ENCODE assay signal across 20 cellular contexts in genomic region chr10:30745953-30746352, GRCh38.
A peak's percentile ranks its signal among the peaks of the same experiment; 100 is the strongest.
DNase-seq lines count a peak whose midpoint lies in the region; ATAC-seq and TF ChIP-seq lines count a peak whose summit lies in the region.
"Had no signal": no experiment of that assay in that cellular context is flagged by ENCODE, and none has a peak within 500 bp of the region (broad histone marks: within the 10 kb centered on the region; RNA-seq: fewer than 3 reads in every experiment).

No MANE protein-coding gene starts in this region.

- no peak overlapping the region for H2BK15ac ChIP-seq in neuronal stem cell (ENCODE audit: low read length)

- H3K27me3 Mint-ChIP-seq in activated CD8-positive, alpha-beta memory T cell treated with anti-CD3 and anti-CD28 coated beads, Interleukin-2, amount 10 ng/mL, durations not matched to agents 7 days and 5 days: no peaks in the 10 kb centered on the region
- peaks cover 0 to 6% of the 10 kb centered on the region in 2 donors for H3K27me3 Mint-ChIP-seq in CD8-positive, alpha-beta memory T cell
- no peaks in the 10 kb centered on the region for H3K27me3 Mint-ChIP-seq in activated T-helper 1 cell treated with anti-CD3 and anti-CD28 coated beads, Interleukin-12 subunit alpha, Interleukin-12 subunit beta, Interleukin-2, Interleukin-4 antibody, amounts not matched to agents 30 ng/mL and 10 ng/mL and 1 ng/mL, durations not matched to agents 14 hours and 24 hours and 36 hours (ENCODE audit: insufficient read depth)
- H3K27me3 Mint-ChIP-seq in neural progenitor cell (ENCODE audit: insufficient read depth, low read depth): peaks cover 7% of the 10 kb centered on the region

- H3K79me1 ChIP-seq in neuronal stem cell (ENCODE audit: low read depth, low read length): no peaks in the 10 kb centered on the region

- no peaks in the 10 kb centered on the region for H3K9me3 Mint-ChIP-seq in activated CD8-positive, alpha-beta memory T cell treated with anti-CD3 and anti-CD28 coated beads, Interleukin-2, amount 10 ng/mL, durations not matched to agents 7 days and 5 days (ENCODE audit: low read depth)
- no peaks in the 10 kb centered on the region for H3K9me3 Mint-ChIP-seq in CD8-positive, alpha-beta memory T cell
- no peaks in the 10 kb centered on the region for H3K9me3 Mint-ChIP-seq in activated T-helper 1 cell treated with anti-CD3 and anti-CD28 coated beads, Interleukin-12 subunit alpha, Interleukin-12 subunit beta, Interleukin-2, Interleukin-4 antibody, amounts not matched to agents 30 ng/mL and 10 ng/mL and 1 ng/mL, durations not matched to agents 14 hours and 24 hours and 36 hours
- H3K9me3 Mint-ChIP-seq in neural progenitor cell: no peaks in the 10 kb centered on the region

- H3K79me2 ChIP-seq in neural progenitor cell (ENCODE audit: low read depth): no peaks in the 10 kb centered on the region

- WGBS in neuronal stem cell (ENCODE audit: extremely low coverage in 2 of 2, insufficient read length in 2 of 2, insufficient replicate concordance in 1 of 2), 2 donors: no CpG with 5 or more reads among the region's 5 CpGs

- peaks cover 9% of the 10 kb centered on the region for H3K36me3 Mint-ChIP-seq in activated CD8-positive, alpha-beta memory T cell treated with anti-CD3 and anti-CD28 coated beads, Interleukin-2, amount 10 ng/mL, durations not matched to agents 7 days and 5 days
- no peaks in the 10 kb centered on the region for H3K36me3 Mint-ChIP-seq in CD8-positive, alpha-beta memory T cell
- H3K36me3 Mint-ChIP-seq in activated T-helper 1 cell treated with anti-CD3 and anti-CD28 coated beads, Interleukin-12 subunit alpha, Interleukin-12 subunit beta, Interleukin-2, Interleukin-4 antibody, amounts not matched to agents 30 ng/mL and 10 ng/mL and 1 ng/mL, durations not matched to agents 14 hours and 24 hours and 36 hours (ENCODE audit: low read depth): no peaks in the 10 kb centered on the region
- no peaks in the 10 kb centered on the region for H3K36me3 Mint-ChIP-seq in neural progenitor cell

- no peak overlapping the region for H2BK5ac ChIP-seq in neuronal stem cell (ENCODE audit: low read length)

- no peak overlapping the region for H2BK12ac ChIP-seq in neuronal stem cell (ENCODE audit: low read length)

- no peaks in the 10 kb centered on the region for H4K20me1 ChIP-seq in neural progenitor cell (ENCODE audit: low read depth)
- H4K20me1 ChIP-seq: BLaER1 treated with 17β-estradiol and CSF1 and Interleukin-3, amounts not matched to agents 10 nM and 100 nM had no signal

- no peaks in the 10 kb centered on the region for H3K9me3 ChIP-seq in CD8-positive, alpha-beta memory T cell (ENCODE audit: low read length)
- H3K9me3 ChIP-seq in neural progenitor cell (ENCODE audit: low read depth) (no peaks in the 10 kb centered on the region), neuronal stem cell (replicated peaks in 1 of 2; ENCODE audit: control insufficient read depth in 2 of 2, insufficient read depth in 1 of 2, low read depth in 1 of 2, low read length in 2 of 2) (peaks cover 0 to 3% of the 10 kb centered on the region in 2 donors)
- H3K9me3 ChIP-seq: Peyer's patch, SJSA1 had no signal

- H3K18ac ChIP-seq in neuronal stem cell (ENCODE audit: low read length): no peak overlapping the region

- H3K4me1 Mint-ChIP-seq in activated CD8-positive, alpha-beta memory T cell treated with anti-CD3 and anti-CD28 coated beads, Interleukin-2, amount 10 ng/mL, durations not matched to agents 7 days and 5 days: peaks cover 71% of the 10 kb centered on the region
- H3K4me1 Mint-ChIP-seq in CD8-positive, alpha-beta memory T cell: peaks cover 36 to 49% (median 41%) of the 10 kb centered on the region in 3 donors
- peaks cover 54% of the 10 kb centered on the region for H3K4me1 Mint-ChIP-seq in activated T-helper 1 cell treated with anti-CD3 and anti-CD28 coated beads, Interleukin-12 subunit alpha, Interleukin-12 subunit beta, Interleukin-2, Interleukin-4 antibody, amounts not matched to agents 30 ng/mL and 10 ng/mL and 1 ng/mL, durations not matched to agents 14 hours and 24 hours and 36 hours (ENCODE audit: low read depth)
- no peaks in the 10 kb centered on the region for H3K4me1 Mint-ChIP-seq in neural progenitor cell

- H3K23ac ChIP-seq in neuronal stem cell (ENCODE audit: low read depth, low read length, poor library complexity): no peak overlapping the region

- H3K9ac ChIP-seq in neural progenitor cell (no peak overlapping the region), neuronal stem cell (ENCODE audit: low read depth, low read length, poor library complexity) (no peak overlapping the region)
- H3K9ac ChIP-seq: BLaER1 treated with 17β-estradiol and CSF1 and Interleukin-3, amounts not matched to agents 10 nM and 100 nM had no signal

- H3K4me1 ChIP-seq in CD8-positive, alpha-beta memory T cell (ENCODE audit: insufficient read depth, low read length): peaks cover 6% of the 10 kb centered on the region
- H3K4me1 ChIP-seq in neural progenitor cell: no peaks in the 10 kb centered on the region
- no peaks in the 10 kb centered on the region for H3K4me1 ChIP-seq in neuronal stem cell (ENCODE audit: control insufficient read depth in 2 of 2, insufficient read depth in 1 of 2, low read depth in 1 of 2, low read length in 2 of 2)
- H3K4me1 ChIP-seq: Peyer's patch, SJSA1 had no signal

- intact Hi-C loops in activated T-helper 1 cell treated with anti-CD3 and anti-CD28 coated beads, Interleukin-12 subunit alpha, Interleukin-12 subunit beta, Interleukin-2, Interleukin-4 antibody, amounts not matched to agents 30 ng/mL and 10 ng/mL and 1 ng/mL, durations not matched to agents 14 hours and 24 hours and 36 hours (cut with micrococcal nuclease): no loop called here

- CTCF ChIA-PET in activated CD8-positive, alpha-beta memory T cell treated with anti-CD3 and anti-CD28 coated beads, Interleukin-2, amount 10 ng/mL, durations not matched to agents 7 days and 5 days (lab: Charles Lee): interaction anchor here (1.0 to 1.8 kb wide), 3 partner anchors 9 to 286 kb away, joined by 3 to 12 read pairs (median 4); partner anchors contain the start of gene ZNF438
- CTCF ChIA-PET in CD8-positive, alpha-beta memory T cell (lab: Charles Lee): no interaction called here

- H3K27me3 ChIP-seq in CD8-positive, alpha-beta memory T cell (ENCODE audit: insufficient read depth, low read length, poor library complexity, severe bottlenecking): no peaks in the 10 kb centered on the region
- H3K27me3 ChIP-seq in neural progenitor cell (no peaks in the 10 kb centered on the region), neuronal stem cell (ENCODE audit: control insufficient read depth in 3 of 3, insufficient read depth in 3 of 3, low read depth in 1 of 3, low read length in 3 of 3) (no peaks in the 10 kb centered on the region)
- H3K27me3 ChIP-seq: BLaER1 treated with 17β-estradiol and CSF1 and Interleukin-3, amounts not matched to agents 10 nM and 100 nM; Peyer's patch; SJSA1 had no signal

- H4K8ac ChIP-seq in neuronal stem cell (ENCODE audit: low read depth, low read length): no peak overlapping the region

- no peak for DNase-seq in activated CD8-positive, alpha-beta memory T cell treated with anti-CD3 and anti-CD28 coated beads, Interleukin-2, amount 10 ng/mL, durations not matched to agents 7 days and 5 days
- no peak for DNase-seq in activated CD8-positive, alpha-beta memory T cell treated with anti-CD3 and anti-CD28 coated beads, Interleukin-2, amount 50 U/mL, for 48 hours
- no peak for DNase-seq in CD8-positive, alpha-beta memory T cell
- no peak for DNase-seq in activated T-helper 1 cell treated with anti-CD3 and anti-CD28 coated beads, Interleukin-12 subunit alpha, Interleukin-12 subunit beta, Interleukin-2, Interleukin-4 antibody, amounts not matched to agents 30 ng/mL and 10 ng/mL and 1 ng/mL, durations not matched to agents 14 hours and 24 hours and 36 hours (ENCODE audit: low spot score)
- DNase-seq in neural progenitor cell (ENCODE audit: low spot score) (no peak), neuronal stem cell (ENCODE audit: low spot score) (no peak)
- DNase-seq in NK-92 treated with Interleukin-12 subunit alpha and Interleukin-12 subunit beta, amount 100 ng/mL, for 24 hours (lab: John Stamatoyannopoulos, UW): no peak
- DNase-seq: 8988T, DMS79, Kasumi-1, NCI-H1694, NCI-H2081, NCI-H2171, NCI-H345, NCI-H524, NCI-H82, Peyer's patch had no signal

- no peak overlapping the region for H3K27ac ChIP-seq in CD8-positive, alpha-beta memory T cell (ENCODE audit: low read depth, low read length)
- no peak overlapping the region for H3K27ac ChIP-seq in neural progenitor cell
- H3K27ac ChIP-seq in neuronal stem cell (replicated peaks; ENCODE audit: low read length): no peak overlapping the region
- H3K27ac ChIP-seq: BLaER1 treated with 17β-estradiol and CSF1 and Interleukin-3, amounts not matched to agents 10 nM and 100 nM; Peyer's patch; SJSA1 had no signal

- H2AFZ ChIP-seq in neural progenitor cell (replicated peaks) (no peak overlapping the region), neuronal stem cell (ENCODE audit: low read length) (no peak overlapping the region)

- no peaks in the 10 kb centered on the region for H3F3A ChIP-seq in neural progenitor cell (ENCODE audit: low read depth)

- H3K36me3 ChIP-seq in CD8-positive, alpha-beta memory T cell (ENCODE audit: insufficient read depth, low read length): no peaks in the 10 kb centered on the region
- H3K36me3 ChIP-seq in neural progenitor cell: no peaks in the 10 kb centered on the region
- no peaks in the 10 kb centered on the region for H3K36me3 ChIP-seq in neuronal stem cell (replicated peaks in 1 of 2; ENCODE audit: control insufficient read depth in 2 of 2, insufficient read depth in 2 of 2, low read length in 2 of 2)
- H3K36me3 ChIP-seq: BLaER1 treated with 17β-estradiol and CSF1 and Interleukin-3, amounts not matched to agents 10 nM and 100 nM; Peyer's patch; SJSA1 had no signal

- H3K4me3 ChIP-seq in CD8-positive, alpha-beta memory T cell (ENCODE audit: low read length): no peak overlapping the region
- H3K4me3 ChIP-seq in neural progenitor cell (no peak overlapping the region), neuronal stem cell (ENCODE audit: low read length in 2 of 2) (no peak overlapping the region)
- H3K4me3 ChIP-seq: BLaER1 treated with 17β-estradiol and CSF1 and Interleukin-3, amounts not matched to agents 10 nM and 100 nM; Peyer's patch; SJSA1 had no signal

- peak overlapping the region; percentile 19 for H3K4me3 Mint-ChIP-seq in activated CD8-positive, alpha-beta memory T cell treated with anti-CD3 and anti-CD28 coated beads, Interleukin-2, amount 10 ng/mL, durations not matched to agents 7 days and 5 days
- peak overlapping the region in 6 of 7 donors; percentile 19 to 71 (median 66) for H3K4me3 Mint-ChIP-seq in CD8-positive, alpha-beta memory T cell
- H3K4me3 Mint-ChIP-seq in activated T-helper 1 cell treated with anti-CD3 and anti-CD28 coated beads, Interleukin-12 subunit alpha, Interleukin-12 subunit beta, Interleukin-2, Interleukin-4 antibody, amounts not matched to agents 30 ng/mL and 10 ng/mL and 1 ng/mL, durations not matched to agents 14 hours and 24 hours and 36 hours: no peak overlapping the region
- no peak overlapping the region for H3K4me3 Mint-ChIP-seq in neural progenitor cell

- no peak overlapping the region for H2BK120ac ChIP-seq in neuronal stem cell (ENCODE audit: low read depth, low read length)

- H3K4me2 ChIP-seq in neural progenitor cell: no peak overlapping the region
- no peak overlapping the region for H3K4me2 ChIP-seq in neuronal stem cell (ENCODE audit: insufficient read depth, low read length, poor library complexity, severe bottlenecking)
- H3K4me2 ChIP-seq: BLaER1 treated with 17β-estradiol and CSF1 and Interleukin-3, amounts not matched to agents 10 nM and 100 nM had no signal

- H2AK5ac ChIP-seq in neuronal stem cell (ENCODE audit: low read depth, low read length): no peak overlapping the region

- no peak for TF ChIP-seq CTCF in neural progenitor cell (IDR thresholded peaks at IDR 0.05)

- peak overlapping the region; percentile 74 for H3K27ac Mint-ChIP-seq in activated CD8-positive, alpha-beta memory T cell treated with anti-CD3 and anti-CD28 coated beads, Interleukin-2, amount 10 ng/mL, durations not matched to agents 7 days and 5 days
- peak overlapping the region in 2 of 8 donors; percentile 1 to 65 for H3K27ac Mint-ChIP-seq in CD8-positive, alpha-beta memory T cell
- H3K27ac Mint-ChIP-seq in activated T-helper 1 cell treated with anti-CD3 and anti-CD28 coated beads, Interleukin-12 subunit alpha, Interleukin-12 subunit beta, Interleukin-2, Interleukin-4 antibody, amounts not matched to agents 30 ng/mL and 10 ng/mL and 1 ng/mL, durations not matched to agents 14 hours and 24 hours and 36 hours: peak overlapping the region; percentile 62
- H3K27ac Mint-ChIP-seq in neural progenitor cell: peak overlapping the region; percentile 19

- POLR2A ChIA-PET in CD8-positive, alpha-beta memory T cell (lab: Charles Lee): no interaction called here

- no peak overlapping the region for H3K4ac ChIP-seq in neuronal stem cell (ENCODE audit: low read length)

- no peak for ATAC-seq in activated CD8-positive, alpha-beta memory T cell treated with anti-CD3 and anti-CD28 coated beads, Interleukin-2, amount 10 ng/mL, durations not matched to agents 7 days and 5 days
- no peak for ATAC-seq in GM19397 (IDR thresholded peaks at IDR 0.05; ENCODE audit: unreplicated experiment)

- H4K91ac ChIP-seq in neuronal stem cell (ENCODE audit: low read depth, low read length, poor library complexity): no peak overlapping the region

- H3K14ac ChIP-seq in neuronal stem cell (ENCODE audit: low read length): no peak overlapping the region

Comparison
In these comparisons a context has a peak if more than half of its experiments do, and no peak if none do; other contexts are left out.
1. H3K4me3 Mint-ChIP-seq: peak in activated CD8-positive, alpha-beta memory T cell treated with anti-CD3 and anti-CD28 coated beads, Interleukin-2, amount 10 ng/mL, durations not matched to agents 7 days and 5 days (single experiment) and CD8-positive, alpha-beta memory T cell (6 of 7); none in activated T-helper 1 cell treated with anti-CD3 and anti-CD28 coated beads, Interleukin-12 subunit alpha, Interleukin-12 subunit beta, Interleukin-2, Interleukin-4 antibody, amounts not matched to agents 30 ng/mL and 10 ng/mL and 1 ng/mL, durations not matched to agents 14 hours and 24 hours and 36 hours (single experiment) and neural progenitor cell (single experiment).